In the genomic region with DNA sequence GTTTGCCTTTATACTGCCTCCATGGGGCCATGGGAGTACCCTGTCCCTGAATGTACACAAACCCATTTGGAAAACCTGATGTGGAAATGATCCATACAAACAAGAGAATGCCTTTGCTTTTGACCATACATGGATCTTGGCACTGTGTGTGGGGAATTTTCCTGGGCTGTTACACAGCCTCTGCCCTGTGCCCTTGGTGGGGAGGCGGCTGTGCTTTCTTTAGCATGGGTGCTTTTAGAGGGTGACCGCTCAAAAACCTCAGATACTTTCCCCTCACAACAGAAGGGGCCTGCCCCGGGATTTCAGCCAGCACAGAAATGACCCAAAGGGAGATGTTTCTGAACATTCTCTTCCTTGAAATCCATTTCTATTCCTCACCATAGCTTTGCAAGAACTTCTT, we compare ENCODE assay signal across 28 cellular contexts.
DNase-seq lines count a peak whose midpoint lies in the region; ATAC-seq, FAIRE-seq and TF ChIP-seq lines count a peak whose summit lies in the region.
"Had no signal": no experiment of that assay in that cellular context is flagged by ENCODE, and none has a peak within 500 bp of the region (broad histone marks: within the 10 kb centered on the region; RNA-seq: fewer than 3 reads in every experiment).

No MANE protein-coding gene starts in this region.

- FAIRE-seq in kidney (lab: Jason Lieb, UNC) = no peak
- FAIRE-seq: G401.6, GM18507, TTC549 had no signal

- ATAC-seq in HG02759 (IDR thresholded peaks at IDR 0.05; ENCODE audit: unreplicated experiment) = peak; percentile 52
- ATAC-seq in HG02763 (IDR thresholded peaks at IDR 0.05; ENCODE audit: unreplicated experiment) = no peak
- ATAC-seq: body of pancreas, right lobe of liver had no signal

- H3K27ac ChIP-seq in esophagus squamous epithelium = peak overlapping the region in 3 of 4 donors; percentile 51 to 68 (median 51)
- H3K27ac ChIP-seq in kidney (ENCODE audit: low read depth in 2 of 2, low read length in 2 of 2) = no peak overlapping the region
- peak overlapping the region; percentile 3 to 61 (median 38) for H3K27ac ChIP-seq in transverse colon
- H3K27ac ChIP-seq: body of pancreas, HL-60, parathyroid adenoma, right lobe of liver, SK-N-MC had no signal

- H3K27me3 ChIP-seq in esophagus squamous epithelium (no peaks in the 10 kb centered on the region), transverse colon (no peaks in the 10 kb centered on the region)
- H3K27me3 ChIP-seq: body of pancreas, right lobe of liver had no signal

- H3K9ac ChIP-seq in kidney (ENCODE audit: low read length in 2 of 2) = no peak overlapping the region
- H3K9ac ChIP-seq: parathyroid adenoma had no signal

- in situ Hi-C loops in transverse colon (cut with MboI; ENCODE audit: low pct_ligation_motif_present in 1 of 4, low pct_unique_long_range_greater_than_20kb in 1 of 4, low sequenced_read_pairs in 3 of 4) = no loop called here

- H3K4me3 ChIP-seq in esophagus squamous epithelium (no peak overlapping the region), kidney (ENCODE audit: low read length in 2 of 2) (no peak overlapping the region), transverse colon (no peak overlapping the region)
- H3K4me3 ChIP-seq: body of pancreas, HAP-1, right lobe of liver, SK-N-MC had no signal

- TF ChIP-seq POLR2A in esophagus squamous epithelium (IDR thresholded peaks at IDR 0.05) = no peak
- no peak for TF ChIP-seq POLR2A in transverse colon (IDR thresholded peaks at IDR 0.05)

- intact Hi-C loops in esophagus squamous epithelium (cut with DNase I) = no loop called here
- intact Hi-C loops in kidney (cut with DNase I) = no loop called here
- intact Hi-C loops in transverse colon (cut with DNase I; ENCODE audit: low total_unique reads) = no loop called here

- WGBS in esophagus squamous epithelium, 2 donors = 42 to 73% methylated on average over 2 to 3 of the region's 3 CpGs
- 63 to 94% methylated on average over 3 of the region's 3 CpGs for WGBS in transverse colon (ENCODE audit: low coverage in 1 of 2), 2 donors

- TF ChIP-seq EP300 in transverse colon (IDR thresholded peaks at IDR 0.05; ENCODE audit: low read depth) = no peak

- H3K9me3 ChIP-seq in esophagus squamous epithelium = no peaks in the 10 kb centered on the region
- no peaks in the 10 kb centered on the region for H3K9me3 ChIP-seq in kidney (ENCODE audit: control insufficient read depth in 1 of 2, low read length in 2 of 2)
- no peaks in the 10 kb centered on the region for H3K9me3 ChIP-seq in transverse colon
- H3K9me3 ChIP-seq: body of pancreas, Caco-2, HAP-1, right lobe of liver had no signal

- H3K36me3 ChIP-seq in esophagus squamous epithelium (no peaks in the 10 kb centered on the region), kidney (ENCODE audit: control insufficient read depth in 1 of 2, insufficient read depth in 2 of 2, low read length in 2 of 2) (no peaks in the 10 kb centered on the region), transverse colon (no peaks in the 10 kb centered on the region)
- H3K36me3 ChIP-seq: HAP-1, right lobe of liver had no signal

- no peak for TF ChIP-seq CTCF in esophagus squamous epithelium (IDR thresholded peaks at IDR 0.05)
- TF ChIP-seq CTCF in kidney (IDR thresholded peaks at IDR 0.05; ENCODE audit: borderline replicate concordance, extremely low read depth, insufficient read depth) = no peak
- no peak for TF ChIP-seq CTCF in transverse colon (IDR thresholded peaks at IDR 0.05)

- DNase-seq in esophagus squamous epithelium (lab: John Stamatoyannopoulos, UW) (no peak), kidney (peak; percentile 83), transverse colon (no peak), NCI-H2081 treated with DMSO at 0.1 percent for 48 hours (lab: John Stamatoyannopoulos, UW) (no peak), A172 (ENCODE audit: low spot score) (no peak), occipital lobe (lab: John Stamatoyannopoulos, UW) (no peak)
- DNase-seq: activated effector memory CD4-positive, alpha-beta T cell treated with anti-CD3 and anti-CD28 coated beads, Interleukin-2, amount 50 U/mL, for 16 hours; activated T-cell treated with anti-CD3 and anti-CD28 coated beads for 4 hours; body of pancreas; C1 segment of cervical spinal cord; Caco-2; head of caudate nucleus; kidney glomerular epithelial cell; NCI-H1436 treated with DMSO at 0.1 percent for 48 hours; NCI-H446; NCI-H774; right lobe of liver; stimulated activated CD4-positive, alpha-beta T cell treated with anti-CD3 and anti-CD28 coated beads, Interleukin-15, amount 100 ng/mL, for 24 hours; stimulated activated naive CD4-positive, alpha-beta T cell had no signal

- H3K4me1 ChIP-seq in esophagus squamous epithelium = peaks cover 0 to 14% (median 0%) of the 10 kb centered on the region in 3 donors
- peaks cover 0 to 2% of the 10 kb centered on the region in 2 donors for H3K4me1 ChIP-seq in kidney (ENCODE audit: control insufficient read depth in 1 of 2, insufficient read depth in 1 of 2, low read depth in 1 of 2, low read length in 2 of 2)
- peaks cover 0 to 10% (median 3%) of the 10 kb centered on the region in 4 donors for H3K4me1 ChIP-seq in transverse colon
- H3K4me1 ChIP-seq: body of pancreas, Caco-2, HAP-1, parathyroid adenoma, right lobe of liver had no signal

Comparison
In these comparisons a context has a peak if more than half of its experiments do, and no peak if none do; other contexts are left out.
1. H3K27ac ChIP-seq: peak in esophagus squamous epithelium (3 of 4) and transverse colon (4 of 4); none in kidney (0 of 2).